8 cellular contexts compared by ENCODE assay signal in the genomic region with DNA sequence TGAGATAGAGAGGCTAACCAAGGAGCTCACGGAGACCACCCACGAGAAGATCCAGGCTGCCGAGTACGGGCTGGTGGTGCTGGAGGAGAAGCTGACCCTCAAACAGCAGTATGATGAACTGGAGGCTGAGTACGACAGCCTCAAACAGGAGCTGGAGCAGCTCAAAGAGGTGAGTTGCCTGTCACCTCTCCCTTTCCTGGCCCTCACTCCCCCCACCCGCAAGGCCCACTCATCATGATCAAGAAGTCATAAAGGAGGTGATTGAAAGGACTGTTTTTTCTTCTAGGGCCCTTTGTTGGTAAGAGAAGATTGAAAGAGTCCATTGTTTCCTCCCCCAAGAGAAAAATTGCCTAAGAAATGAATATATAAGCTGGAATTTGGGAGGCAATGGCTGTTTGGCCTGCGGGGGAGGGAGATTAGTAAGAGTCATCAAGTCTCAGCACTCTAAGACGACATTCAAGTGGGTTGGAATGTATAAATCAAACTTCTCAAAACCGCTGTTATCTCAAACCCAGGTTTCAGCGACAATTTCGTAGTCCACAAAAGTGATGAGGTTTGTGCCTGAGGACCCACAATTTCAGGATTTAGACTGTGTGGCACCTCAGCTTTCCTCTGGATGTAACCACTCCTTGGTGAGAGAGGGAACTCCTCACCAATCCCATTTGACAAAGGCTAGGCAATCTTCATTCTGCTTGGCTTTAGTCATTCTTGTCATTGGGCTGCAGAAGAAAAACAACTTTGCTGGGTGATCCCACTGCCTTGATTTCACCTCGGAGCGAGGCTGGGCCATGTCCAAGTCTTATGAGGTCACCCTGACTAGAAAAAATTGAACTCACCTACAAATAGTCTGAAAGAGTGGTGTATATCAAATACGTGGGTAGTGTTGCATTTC. TPM values are rescaled to one million over a fixed set of nuclear protein-coding genes. Genes with fewer than 3 reads are reported as not detected.
DNase-seq lines count a peak whose midpoint lies in the region; ATAC-seq and TF ChIP-seq lines count a peak whose summit lies in the region.

No MANE protein-coding gene starts in this region.

- H4K20me1 ChIP-seq in GM23248 (ENCODE audit: insufficient read depth), result no peaks in the 10 kb centered on the region
- H4K20me1 ChIP-seq in fibroblast of lung (ENCODE audit: control insufficient read depth, extremely low read depth, insufficient read depth, low read length), result no peaks in the 10 kb centered on the region
- H4K20me1 ChIP-seq in neural progenitor cell (ENCODE audit: low read depth), result peaks cover 27% of the 10 kb centered on the region

- H3K4me1 Mint-ChIP-seq in activated T-cell treated with anti-CD3 and anti-CD28 coated beads, Interleukin-2, amount 50 U/mL, for 4 hours (ENCODE audit: low read depth), result peaks cover 27% of the 10 kb centered on the region
- H3K4me1 Mint-ChIP-seq in neural progenitor cell, result peaks cover 29% of the 10 kb centered on the region

- TF ChIP-seq CTCF in fibroblast of lung (conservative IDR thresholded peaks at IDR 0.05 in 1 of 2, IDR thresholded peaks at IDR 0.05 in 1 of 2; ENCODE audit: low read depth in 1 of 2, low read length in 2 of 2) (no peak), neural progenitor cell (IDR thresholded peaks at IDR 0.05) (no peak)

- H3K27ac Mint-ChIP-seq in neural progenitor cell, result peak overlapping the region; percentile 84

- H3K4me1 ChIP-seq in GM23248 (ENCODE audit: insufficient read depth) (peaks cover 27% of the 10 kb centered on the region), fibroblast of lung (ENCODE audit: control insufficient read depth, extremely low read depth, insufficient read depth, low read length) (no peaks in the 10 kb centered on the region), neural progenitor cell (peaks cover 39% of the 10 kb centered on the region), urinary bladder (ENCODE audit: insufficient read depth) (no peaks in the 10 kb centered on the region)

- H3K9me2 ChIP-seq in GM23248 (ENCODE audit: insufficient read depth), result no peaks in the 10 kb centered on the region

- no peaks in the 10 kb centered on the region for H3K9me3 Mint-ChIP-seq in activated T-cell treated with anti-CD3 and anti-CD28 coated beads, Interleukin-2, amount 50 U/mL, for 4 hours
- H3K9me3 Mint-ChIP-seq in neural progenitor cell, result peaks cover 3% of the 10 kb centered on the region

- H3K4me3 ChIP-seq in GM23248, result peak overlapping the region; percentile 93
- peak overlapping the region; percentile 79 to 92 (median 86) for H3K4me3 ChIP-seq in fibroblast of lung (replicated peaks in 1 of 4; ENCODE audit: control extremely low read depth in 1 of 4, insufficient read depth in 1 of 4, low read depth in 3 of 4, low read length in 4 of 4)
- peak overlapping the region; percentile 84 for H3K4me3 ChIP-seq in neural progenitor cell
- peak overlapping the region; percentile 92 for H3K4me3 ChIP-seq in urinary bladder (ENCODE audit: low read depth, low read length)

- H3K9ac ChIP-seq in GM23248 (peak overlapping the region; percentile 92), fibroblast of lung (ENCODE audit: insufficient read depth, low read length) (peak overlapping the region; percentile 91), neural progenitor cell (peak overlapping the region; percentile 66)

- H3K27me3 ChIP-seq in GM23248 (replicated peaks; ENCODE audit: insufficient read depth) (no peaks in the 10 kb centered on the region), fibroblast of lung (ENCODE audit: control insufficient read depth, insufficient read depth, low read length) (no peaks in the 10 kb centered on the region), neural progenitor cell (no peaks in the 10 kb centered on the region)

- no peaks in the 10 kb centered on the region for H3K27me3 Mint-ChIP-seq in activated T-cell treated with anti-CD3 and anti-CD28 coated beads, Interleukin-2, amount 50 U/mL, for 4 hours (ENCODE audit: low read depth)
- H3K27me3 Mint-ChIP-seq in neural progenitor cell (ENCODE audit: insufficient read depth, low read depth), result peaks cover 2% of the 10 kb centered on the region

- peak overlapping the region; percentile 85 for H3K27ac ChIP-seq in GM23248
- H3K27ac ChIP-seq in fibroblast of lung (ENCODE audit: insufficient read depth, low read length), result peak overlapping the region; percentile 96
- H3K27ac ChIP-seq in neural progenitor cell, result peak overlapping the region; percentile 86
- peak overlapping the region; percentile 47 for H3K27ac ChIP-seq in urinary bladder (ENCODE audit: low read depth)

- ATAC-seq in activated T-cell treated with anti-CD3 and anti-CD28 coated beads, Interleukin-2, amount 50 U/mL, for 4 hours, result peak; percentile 47 to 61

- H3F3A ChIP-seq in GM23248 (ENCODE audit: insufficient read depth) (peaks cover 31% of the 10 kb centered on the region), neural progenitor cell (ENCODE audit: low read depth) (peaks cover 41% of the 10 kb centered on the region)

- H3K4me3 Mint-ChIP-seq in activated T-cell treated with anti-CD3 and anti-CD28 coated beads, Interleukin-2, amount 50 U/mL, for 4 hours, result peak overlapping the region; percentile 97
- peak overlapping the region; percentile 97 for H3K4me3 Mint-ChIP-seq in neural progenitor cell

- peaks cover 4% of the 10 kb centered on the region for H3K36me3 Mint-ChIP-seq in activated T-cell treated with anti-CD3 and anti-CD28 coated beads, Interleukin-2, amount 50 U/mL, for 4 hours (ENCODE audit: insufficient read depth)
- H3K36me3 Mint-ChIP-seq in neural progenitor cell, result peaks cover 10% of the 10 kb centered on the region

- H3K9me3 ChIP-seq in GM23248 (ENCODE audit: low read depth) (no peaks in the 10 kb centered on the region), fibroblast of lung (ENCODE audit: control insufficient read depth, insufficient read depth, low read depth, low read length) (no peaks in the 10 kb centered on the region), neural progenitor cell (ENCODE audit: low read depth) (no peaks in the 10 kb centered on the region)

- WGBS in GM23248 (ENCODE audit: low coverage in 1 of 2, low lambda C conversion rate in 2 of 2, missing lambda C conversion rate in 2 of 2), 2 experiments, result 0 to 2% methylated on average over 14 of the region's 14 CpGs
- WGBS in urinary bladder, result 9% methylated on average over 14 of the region's 14 CpGs

- H2AFZ ChIP-seq in GM23248 (peak overlapping the region; percentile 70), fibroblast of lung (ENCODE audit: low read length) (peak overlapping the region; percentile 76), neural progenitor cell (replicated peaks) (peak overlapping the region; percentile 85)

- in situ Hi-C loops in GM23248 (cut with MboI), result no loop called here

- peaks cover 46% of the 10 kb centered on the region for H3K79me2 ChIP-seq in GM23248 (ENCODE audit: insufficient read depth)
- H3K79me2 ChIP-seq in fibroblast of lung (ENCODE audit: control insufficient read depth, insufficient read depth, low read length), result peaks cover 35% of the 10 kb centered on the region
- H3K79me2 ChIP-seq in neural progenitor cell (ENCODE audit: low read depth), result peaks cover 56% of the 10 kb centered on the region

- peak; percentile 24 for DNase-seq in COLO668 (lab: John Stamatoyannopoulos, UW; ENCODE audit: unreplicated experiment)
- peak; percentile 90 for DNase-seq in GM23248
- DNase-seq in NCI-H2171 (lab: John Stamatoyannopoulos, UW), result peak; percentile 18
- DNase-seq in activated T-cell treated with anti-CD3 and anti-CD28 coated beads, Interleukin-2, amount 50 U/mL, for 4 hours, result peak; percentile 21
- peak; percentile 41 to 89 for DNase-seq in fibroblast of lung (ENCODE audit: low read depth in 2 of 2)
- DNase-seq in neural progenitor cell (ENCODE audit: low spot score), result peak; percentile 48
- no peak for DNase-seq in DMS114 treated with DMSO at 0.1 percent for 48 hours (lab: John Stamatoyannopoulos, UW; ENCODE audit: unreplicated experiment)

- H3K36me3 ChIP-seq in GM23248 (ENCODE audit: low read depth), result peaks cover 5% of the 10 kb centered on the region; the same call in 1 of the 2 replicates
- H3K36me3 ChIP-seq in fibroblast of lung (ENCODE audit: control insufficient read depth, insufficient read depth, low read length), result no peaks in the 10 kb centered on the region
- no peaks in the 10 kb centered on the region for H3K36me3 ChIP-seq in neural progenitor cell
- no peaks in the 10 kb centered on the region for H3K36me3 ChIP-seq in urinary bladder (ENCODE audit: insufficient read depth)

- H3K4me2 ChIP-seq in GM23248 (ENCODE audit: unreplicated experiment) (peak overlapping the region; percentile 99), fibroblast of lung (ENCODE audit: extremely low read depth, insufficient read depth, low read length) (peak overlapping the region; percentile 79), neural progenitor cell (peak overlapping the region; percentile 88)

RNA-seq across cellular contexts. Expression of a gene that starts 1.0 kb away (rescaled TPM):
- total RNA-seq in GM23248 (2014; rRNA removed; shearing (Covaris generic)), result 9.7 and 18.7 TPM in 2 replicates
- polyA plus RNA-seq in GM23248 (2016; fragmentation: Nextera tagmentation; extraction: Ambion mirVana) (19.9 and 20.6 TPM in 2 replicates), fibroblast of lung (11.1 and 17.6 TPM in 2 replicates), urinary bladder (8.8 TPM)
- 10 to 100 TPM; 17.9 to 19.5 (median 18.9) TPM for total RNA-seq in activated T-cell treated with anti-CD3 and anti-CD28 coated beads, Interleukin-2, amount 50 U/mL, for 4 hours
- total RNA-seq in fibroblast of lung (10.0 and 12.4 TPM in 2 replicates), neural progenitor cell (ENCODE audit: low replicate concordance) (20.3 and 23.6 TPM in 2 replicates), urinary bladder (38.1 TPM)
- polyA plus RNA-seq in fibroblast of lung (2012), result 13.6 and 18.3 TPM in 2 replicates
- polyA minus RNA-seq in fibroblast of lung (ENCODE audit: low replicate concordance), result 9.7 and 11.7 TPM in 2 replicates
